In genomic region chr6:26330835-26331808, GRCh38 we compare ENCODE assay signal across 8 cellular contexts. TPM values are rescaled to one million over a fixed set of nuclear protein-coding genes. Genes with fewer than 3 reads are reported as not detected.
DNase-seq lines count a peak whose midpoint lies in the region; ATAC-seq, FAIRE-seq and TF ChIP-seq lines count a peak whose summit lies in the region.

No MANE protein-coding gene starts in this region.

- H3K9me3 Mint-ChIP-seq in endothelial cell (ENCODE audit: unreplicated experiment) (no peaks in the 10 kb centered on the region), CD14-positive monocyte (peaks cover 0 to 42% (median 26%) of the 10 kb centered on the region in 7 donors)

- intact Hi-C loops in CD14-positive monocyte (cut with micrococcal nuclease), result loop anchor here in 1 of 2 donors (10.0 kb wide), 1 partner anchor 224 kb away; no protein-coding TSS in a partner anchor

- H3K27me3 Mint-ChIP-seq in endothelial cell (ENCODE audit: unreplicated experiment) (peaks cover 20% of the 10 kb centered on the region), CD14-positive monocyte (ENCODE audit: low read depth in 3 of 3) (peaks cover 79 to 80% (median 80%) of the 10 kb centered on the region in 3 donors)

- H3K4me3 Mint-ChIP-seq in endothelial cell (ENCODE audit: unreplicated experiment) (peak overlapping the region; percentile 86), CD14-positive monocyte (peak overlapping the region in 1 of 2 donors; percentile 84)

- TF ChIP-seq CTCF in endothelial cell (IDR thresholded peaks at IDR 0.05; ENCODE audit: unreplicated experiment), result no peak
- TF ChIP-seq CTCF in CD14-positive monocyte (IDR thresholded peaks at IDR 0.05), result no peak

- ATAC-seq in GM19023 (IDR thresholded peaks at IDR 0.05; ENCODE audit: unreplicated experiment) (no peak), GM18520 (IDR thresholded peaks at IDR 0.05; ENCODE audit: unreplicated experiment) (no peak)

- H3K27ac Mint-ChIP-seq in endothelial cell (ENCODE audit: unreplicated experiment) (peak overlapping the region; percentile 62), CD14-positive monocyte (no peak overlapping the region)

- no peak for DNase-seq in GM18507 (ENCODE audit: extremely low spot score, insufficient read length, low read depth)
- DNase-seq in NCI-H2029 (lab: John Stamatoyannopoulos, UW), result peak; percentile 46
- peak; percentile 31 to 49 for DNase-seq in activated CD4-positive, alpha-beta T cell treated with anti-CD3 and anti-CD28 coated beads for 4 hours
- DNase-seq in endothelial cell (ENCODE audit: low spot score), result no peak
- DNase-seq in stimulated activated CD4-positive, alpha-beta T cell treated with anti-CD3 and anti-CD28 coated beads, Interleukin-12 subunit alpha, Interleukin-12 subunit beta, amount 100 ng/mL, for 4 hours, result peak; percentile 56
- no peak for DNase-seq in CD14-positive monocyte (ENCODE audit: low spot score)

- peaks cover 25% of the 10 kb centered on the region for H3K4me1 Mint-ChIP-seq in endothelial cell (ENCODE audit: unreplicated experiment)
- H3K4me1 Mint-ChIP-seq in CD14-positive monocyte, result peaks cover 45% of the 10 kb centered on the region

- peak; percentile 81 for FAIRE-seq in GM18507 (lab: Jason Lieb, UNC)

- H3K36me3 Mint-ChIP-seq in endothelial cell (ENCODE audit: low read depth, unreplicated experiment), result no peaks in the 10 kb centered on the region
- peaks cover 3 to 18% of the 10 kb centered on the region in 2 donors for H3K36me3 Mint-ChIP-seq in CD14-positive monocyte

RNA-seq across cellular contexts. Expression of gene BTN3A2, which starts 33.9 kb away (rescaled TPM):
- total RNA-seq in endothelial cell (ENCODE audit: unreplicated experiment), result 8.2 TPM
- 10 to 100 TPM; 30.7 to 37.8 TPM for polyA plus RNA-seq in CD14-positive monocyte

RNA-seq across cellular contexts. Expression of gene BTN2A2, which starts 51.8 kb away (rescaled TPM):
- total RNA-seq in endothelial cell (ENCODE audit: unreplicated experiment), result 19.3 TPM
- polyA plus RNA-seq in CD14-positive monocyte, result 1 to 10 TPM; 7.0 to 9.5 TPM

Comparison
In these comparisons a context has a peak if more than half of its experiments do, and no peak if none do; other contexts are left out.
1. DNase-seq: peak in NCI-H2029 (single experiment), activated CD4-positive, alpha-beta T cell treated with anti-CD3 and anti-CD28 coated beads for 4 hours (2 of 2) and stimulated activated CD4-positive, alpha-beta T cell treated with anti-CD3 and anti-CD28 coated beads, Interleukin-12 subunit alpha, Interleukin-12 subunit beta, amount 100 ng/mL, for 4 hours (single experiment); none in GM18507 (single experiment), endothelial cell (single experiment) and CD14-positive monocyte (single experiment).